13 cellular contexts compared by ENCODE assay signal in the genomic region with DNA sequence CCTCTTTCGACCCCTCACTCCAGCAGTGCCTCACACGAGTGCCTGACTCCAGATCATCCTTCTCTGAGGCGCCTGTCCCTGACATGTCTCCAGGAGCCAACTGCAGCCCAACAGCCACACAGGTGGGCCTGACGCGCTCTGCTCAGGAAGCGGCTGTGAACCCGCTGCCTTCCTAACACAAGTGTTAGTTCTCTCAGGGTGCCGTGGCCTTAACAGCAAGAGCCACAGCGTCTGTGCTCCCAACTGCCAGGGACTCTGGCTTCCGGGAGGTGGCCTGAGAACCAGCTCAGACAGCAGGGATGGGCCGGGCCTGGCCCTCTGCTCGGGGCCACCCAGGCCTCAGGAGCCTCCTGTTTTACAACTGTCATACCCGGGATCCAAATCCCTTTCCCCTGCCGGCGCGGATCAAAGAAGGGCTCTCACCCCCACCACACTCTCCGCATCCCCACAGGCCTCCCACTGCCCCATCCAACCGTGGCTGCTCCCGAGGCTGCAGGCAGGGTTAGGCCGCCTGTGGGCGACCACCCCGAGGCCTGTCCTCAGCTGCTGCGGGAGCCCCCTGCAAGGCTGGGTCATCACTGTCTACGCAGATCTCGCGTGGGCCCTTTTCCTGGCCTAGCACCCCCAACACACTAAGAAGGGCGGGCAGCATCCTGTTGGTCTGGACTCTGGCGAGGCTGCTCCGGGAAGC.
DNase-seq lines count a peak whose midpoint lies in the region; ATAC-seq and TF ChIP-seq lines count a peak whose summit lies in the region.
"Had no signal": no experiment of that assay in that cellular context is flagged by ENCODE, and none has a peak within 500 bp of the region (broad histone marks: within the 10 kb centered on the region; RNA-seq: fewer than 3 reads in every experiment).

No MANE protein-coding gene starts in this region.

- no peaks in the 10 kb centered on the region for H3K9me3 Mint-ChIP-seq in effector memory CD8-positive, alpha-beta T cell

- H3K79me1 ChIP-seq in mesenchymal stem cell (replicated peaks; ENCODE audit: low read length, poor library complexity, severe bottlenecking) = no peaks in the 10 kb centered on the region

- 90% methylated on average over 29 of the region's 29 CpGs for WGBS in mesenchymal stem cell
- 82% methylated on average over 29 of the region's 29 CpGs for WGBS in prostate gland

- peaks cover 4 to 18% of the 10 kb centered on the region in 2 donors for H3K27me3 Mint-ChIP-seq in effector memory CD8-positive, alpha-beta T cell

- H4K8ac ChIP-seq in mesenchymal stem cell (ENCODE audit: low read length) = peak overlapping the region; percentile 58

- no peaks in the 10 kb centered on the region for H3K36me3 Mint-ChIP-seq in effector memory CD8-positive, alpha-beta T cell (ENCODE audit: insufficient read depth)

- H3K27ac ChIP-seq in mesenchymal stem cell (ENCODE audit: low read length, poor library complexity, severe bottlenecking) (no peak overlapping the region), prostate gland (peak overlapping the region; percentile 50 to 64), lower lobe of right lung (no peak overlapping the region)
- H3K27ac ChIP-seq: KMS-11, SK-N-MC had no signal

- no peak overlapping the region for H2BK5ac ChIP-seq in mesenchymal stem cell (ENCODE audit: low read depth, low read length, poor library complexity, severe bottlenecking)

- no peak overlapping the region for H3K27ac Mint-ChIP-seq in effector memory CD8-positive, alpha-beta T cell

- no peak for TF ChIP-seq POLR2A in prostate gland (IDR thresholded peaks at IDR 0.05)

- H3K23ac ChIP-seq in mesenchymal stem cell (ENCODE audit: low read length in 2 of 2) = no peak overlapping the region

- no peaks in the 10 kb centered on the region for H3K36me3 ChIP-seq in mesenchymal stem cell (ENCODE audit: control insufficient read depth in 1 of 2, insufficient read depth in 2 of 2, low read depth in 1 of 2, low read length in 2 of 2)
- no peaks in the 10 kb centered on the region for H3K36me3 ChIP-seq in prostate gland
- H3K36me3 ChIP-seq in lower lobe of right lung = no peaks in the 10 kb centered on the region

- no peak overlapping the region for H2BK12ac ChIP-seq in mesenchymal stem cell (ENCODE audit: low read length in 2 of 2)

- H3K4me1 ChIP-seq in mesenchymal stem cell (ENCODE audit: control insufficient read depth, insufficient read depth, low read depth, low read length) (peaks cover 3% of the 10 kb centered on the region), prostate gland (replicated peaks) (no peaks in the 10 kb centered on the region), lower lobe of right lung (no peaks in the 10 kb centered on the region)

- H4K91ac ChIP-seq in mesenchymal stem cell (ENCODE audit: low read length) = no peak overlapping the region

- no peak overlapping the region for H3K4ac ChIP-seq in mesenchymal stem cell (ENCODE audit: low read depth in 1 of 2, low read length in 2 of 2)

- TF ChIP-seq CTCF in prostate gland (IDR thresholded peaks at IDR 0.05) = no peak
- TF ChIP-seq CTCF in lower lobe of right lung (IDR thresholded peaks at IDR 0.05) = no peak

- H3K4me2 ChIP-seq in mesenchymal stem cell (ENCODE audit: low read length, poor library complexity, severe bottlenecking) = no peak overlapping the region
- H3K4me2 ChIP-seq: KMS-11 had no signal

- H3K14ac ChIP-seq in mesenchymal stem cell (ENCODE audit: low read length in 2 of 2) = no peak overlapping the region

- H3K27me3 ChIP-seq in mesenchymal stem cell (ENCODE audit: control insufficient read depth in 1 of 2, insufficient read depth in 1 of 2, low read length in 2 of 2) = peaks cover 0 to 1% of the 10 kb centered on the region in 2 experiments
- H3K27me3 ChIP-seq in prostate gland (replicated peaks; ENCODE audit: insufficient read depth) = no peaks in the 10 kb centered on the region
- peaks cover 3% of the 10 kb centered on the region for H3K27me3 ChIP-seq in lower lobe of right lung (ENCODE audit: low read depth)

- H2BK15ac ChIP-seq in mesenchymal stem cell (ENCODE audit: low read depth, poor library complexity, severe bottlenecking) = no peak overlapping the region

- ATAC-seq in lower lobe of right lung = no peak
- ATAC-seq in effector memory CD8-positive, alpha-beta T cell (replicated peaks) = no peak
- ATAC-seq: PC-3 had no signal

- no peak overlapping the region for H3K4me3 Mint-ChIP-seq in effector memory CD8-positive, alpha-beta T cell

- intact Hi-C loops in prostate gland (cut with DNase I) = loop anchor here (5.0 to 10.0 kb wide), 2 partner anchors 311 to 443 kb away; no protein-coding TSS in a partner anchor
- intact Hi-C loops in lower lobe of right lung (cut with DNase I) = no loop called here

- H2AFZ ChIP-seq in mesenchymal stem cell (ENCODE audit: low read depth, low read length) = no peak overlapping the region

- H3K9ac ChIP-seq in mesenchymal stem cell (ENCODE audit: low read length) = no peak overlapping the region
- H3K9ac ChIP-seq: KMS-11 had no signal

- peaks cover 4% of the 10 kb centered on the region in 2 donors for H3K4me1 Mint-ChIP-seq in effector memory CD8-positive, alpha-beta T cell (ENCODE audit: low read depth in 2 of 2)

- H3K9me3 ChIP-seq in mesenchymal stem cell (ENCODE audit: control insufficient read depth, low read length) = no peaks in the 10 kb centered on the region
- no peaks in the 10 kb centered on the region for H3K9me3 ChIP-seq in prostate gland
- no peaks in the 10 kb centered on the region for H3K9me3 ChIP-seq in lower lobe of right lung

- no peak overlapping the region for H3K4me3 ChIP-seq in mesenchymal stem cell (ENCODE audit: insufficient read depth in 1 of 2, low read depth in 1 of 2, low read length in 2 of 2)
- H3K4me3 ChIP-seq in prostate gland = no peak overlapping the region
- H3K4me3 ChIP-seq in lower lobe of right lung = no peak overlapping the region
- H3K4me3 ChIP-seq: SK-N-MC had no signal

- DNase-seq in AG20443 (ENCODE audit: low spot score) (peak; percentile 3), ELF-1 (ENCODE audit: low read depth, low spot score) (peak; percentile 32), mesenchymal stem cell (no peak), prostate gland (ENCODE audit: low spot score) (no peak), NCI-H2081 (lab: John Stamatoyannopoulos, UW) (no peak), lower lobe of right lung (no peak)
- no peak for DNase-seq in effector memory CD8-positive, alpha-beta T cell
- DNase-seq: NCI-H1105, NCI-H1694 treated with DMSO at 0.1 percent for 48 hours, NCI-H526, PC-3 had no signal

- no peak overlapping the region for H2BK120ac ChIP-seq in mesenchymal stem cell (ENCODE audit: low read depth, low read length)

- H3K18ac ChIP-seq in mesenchymal stem cell (ENCODE audit: low read depth in 1 of 2, low read length in 2 of 2) = no peak overlapping the region

- H2AK5ac ChIP-seq in mesenchymal stem cell (ENCODE audit: low read length, severe bottlenecking) = no peak overlapping the region

Comparison
In these comparisons a context has a peak if more than half of its experiments do, and no peak if none do; other contexts are left out.
1. DNase-seq: peak in AG20443 (single experiment) and ELF-1 (single experiment); none in mesenchymal stem cell (single experiment), prostate gland (single experiment), NCI-H2081 (0 of 2), lower lobe of right lung (single experiment) and effector memory CD8-positive, alpha-beta T cell (0 of 3).
2. H3K27ac ChIP-seq: peak in prostate gland (2 of 2); none in mesenchymal stem cell (single experiment) and lower lobe of right lung (single experiment).